ENCODE assay signal across 8 cellular contexts in genomic region chr15:52139599-52140462, GRCh38. TPM values are rescaled to one million over a fixed set of nuclear protein-coding genes. Genes with fewer than 3 reads are reported as not detected.
A peak's percentile ranks its signal among the peaks of the same experiment; 100 is the strongest.
DNase-seq lines count a peak whose midpoint lies in the region; ATAC-seq and TF ChIP-seq lines count a peak whose summit lies in the region.

No MANE protein-coding gene starts in this region.

- no peaks in the 10 kb centered on the region for H3K9me2 ChIP-seq in Karpas-422 (replicated peaks; ENCODE audit: insufficient read depth, low read length)

- H3K27me3 ChIP-seq in Karpas-422 (ENCODE audit: low read length), result no peaks in the 10 kb centered on the region
- H3K27me3 ChIP-seq in ascending aorta, result no peaks in the 10 kb centered on the region
- no peaks in the 10 kb centered on the region for H3K27me3 ChIP-seq in smooth muscle cell (ENCODE audit: low read depth)

- peak; percentile 82 for TF ChIP-seq CTCF in GM12874 (IDR thresholded peaks at IDR 0.05; ENCODE audit: insufficient read depth, low read depth, low read length)
- TF ChIP-seq CTCF in ascending aorta (IDR thresholded peaks at IDR 0.05), result peak; percentile 66 to 75 (median 68)
- peak; percentile 80 for TF ChIP-seq CTCF in smooth muscle cell (IDR thresholded peaks at IDR 0.05; ENCODE audit: borderline replicate concordance, insufficient read depth, poor library complexity, severe bottlenecking)

- H3K36me3 ChIP-seq in Karpas-422 (ENCODE audit: insufficient read depth, low read length) (no peaks in the 10 kb centered on the region), ascending aorta (peaks cover 17 to 24% of the 10 kb centered on the region in 2 donors), smooth muscle cell (ENCODE audit: low read depth) (no peaks in the 10 kb centered on the region)

- H3F3A ChIP-seq in smooth muscle cell (ENCODE audit: low read depth), result peaks cover 12% of the 10 kb centered on the region

- H3K4me2 ChIP-seq in Karpas-422 (ENCODE audit: low read depth, low read length, poor library complexity, severe bottlenecking) (no peak overlapping the region), smooth muscle cell (no peak overlapping the region)

- DNase-seq in A172 (ENCODE audit: low spot score), result peak; percentile 57
- peak; percentile 84 for DNase-seq in Karpas-422
- DNase-seq in T-helper 22 cell (ENCODE audit: low read depth), result peak; percentile 11
- peak in 1 of 2 donors; percentile 78 for DNase-seq in ascending aorta (ENCODE audit: low spot score in 2 of 2)
- peak; percentile 34 to 53 for DNase-seq in hippocampal formation (lab: John Stamatoyannopoulos, UW)
- DNase-seq in smooth muscle cell (lab: John Stamatoyannopoulos, UW; ENCODE audit: unreplicated experiment), result peak; percentile 27

- H4K20me1 ChIP-seq in Karpas-422 (ENCODE audit: insufficient read depth, low read depth, low read length), result no peaks in the 10 kb centered on the region
- no peaks in the 10 kb centered on the region for H4K20me1 ChIP-seq in smooth muscle cell (ENCODE audit: low read depth)

- H3K4me3 ChIP-seq in Karpas-422 (ENCODE audit: low read length), result no peak overlapping the region
- no peak overlapping the region for H3K4me3 ChIP-seq in ascending aorta
- H3K4me3 ChIP-seq in smooth muscle cell, result no peak overlapping the region

- intact Hi-C loops in ascending aorta (cut with DNase I), result loop anchor here (10.0 kb wide), 1 partner anchor 165 kb away; the partner anchor contains the start of gene LEO1

- H3K79me2 ChIP-seq in Karpas-422 (ENCODE audit: low read length), result no peaks in the 10 kb centered on the region
- H3K79me2 ChIP-seq in smooth muscle cell (ENCODE audit: low read depth), result no peaks in the 10 kb centered on the region

- no peak for ATAC-seq in HG03520 (IDR thresholded peaks at IDR 0.05; ENCODE audit: unreplicated experiment)

- 0 out of 2 replicates have a peak overlapping the region, but pooled peaks have one; percentile 13 for H2AFZ ChIP-seq in Karpas-422 (ENCODE audit: low read length)
- H2AFZ ChIP-seq in smooth muscle cell (ENCODE audit: low read depth), result no peak overlapping the region

- no peaks in the 10 kb centered on the region for H3K9me3 ChIP-seq in Karpas-422 (ENCODE audit: low read length)
- no peaks in the 10 kb centered on the region for H3K9me3 ChIP-seq in ascending aorta
- H3K9me3 ChIP-seq in smooth muscle cell (replicated peaks; ENCODE audit: low read depth), result no peaks in the 10 kb centered on the region

- H3K4me1 ChIP-seq in Karpas-422 (ENCODE audit: low read length), result no peaks in the 10 kb centered on the region
- H3K4me1 ChIP-seq in ascending aorta, result peaks cover 0 to 4% of the 10 kb centered on the region in 2 donors
- no peaks in the 10 kb centered on the region for H3K4me1 ChIP-seq in smooth muscle cell (ENCODE audit: low read depth)

- H3K9ac ChIP-seq in Karpas-422 (ENCODE audit: low read length) (no peak overlapping the region), smooth muscle cell (ENCODE audit: low read depth) (no peak overlapping the region)

- H3K27ac ChIP-seq in Karpas-422 (ENCODE audit: low read length) (no peak overlapping the region), ascending aorta (no peak overlapping the region), smooth muscle cell (ENCODE audit: low read depth) (no peak overlapping the region)

- WGBS in smooth muscle cell (ENCODE audit: low lambda C conversion rate), result 69% methylated on average over 17 of the region's 17 CpGs

RNA-seq across cellular contexts. Expression of gene BCL2L10, which starts 27.3 kb away (rescaled TPM):
- not detected in 2 replicates for total RNA-seq in A172 (2014; rRNA removed; shearing (Covaris generic))
- not detected in 2 replicates for total RNA-seq in Karpas-422 (2014; rRNA removed; shearing (Covaris generic); ENCODE audit: low replicate concordance)
- not detected for total RNA-seq in ascending aorta
- 0.31 TPM in 1 of 2 replicates, not detected in the other for total RNA-seq in smooth muscle cell
- not detected in 2 replicates for polyA plus RNA-seq in smooth muscle cell

RNA-seq across cellular contexts. Expression of gene GNB5, which starts 51.4 kb away (rescaled TPM):
- 39.8 and 41.2 TPM in 2 replicates for total RNA-seq in A172 (2014; rRNA removed; shearing (Covaris generic))
- 23.7 and 25.8 TPM in 2 replicates for total RNA-seq in Karpas-422 (2014; rRNA removed; shearing (Covaris generic); ENCODE audit: low replicate concordance)
- 8.8 TPM for total RNA-seq in ascending aorta
- total RNA-seq in smooth muscle cell, result 14.0 and 20.7 TPM in 2 replicates
- polyA plus RNA-seq in smooth muscle cell, result 22.7 and 25.1 TPM in 2 replicates
